In the genomic region with DNA sequence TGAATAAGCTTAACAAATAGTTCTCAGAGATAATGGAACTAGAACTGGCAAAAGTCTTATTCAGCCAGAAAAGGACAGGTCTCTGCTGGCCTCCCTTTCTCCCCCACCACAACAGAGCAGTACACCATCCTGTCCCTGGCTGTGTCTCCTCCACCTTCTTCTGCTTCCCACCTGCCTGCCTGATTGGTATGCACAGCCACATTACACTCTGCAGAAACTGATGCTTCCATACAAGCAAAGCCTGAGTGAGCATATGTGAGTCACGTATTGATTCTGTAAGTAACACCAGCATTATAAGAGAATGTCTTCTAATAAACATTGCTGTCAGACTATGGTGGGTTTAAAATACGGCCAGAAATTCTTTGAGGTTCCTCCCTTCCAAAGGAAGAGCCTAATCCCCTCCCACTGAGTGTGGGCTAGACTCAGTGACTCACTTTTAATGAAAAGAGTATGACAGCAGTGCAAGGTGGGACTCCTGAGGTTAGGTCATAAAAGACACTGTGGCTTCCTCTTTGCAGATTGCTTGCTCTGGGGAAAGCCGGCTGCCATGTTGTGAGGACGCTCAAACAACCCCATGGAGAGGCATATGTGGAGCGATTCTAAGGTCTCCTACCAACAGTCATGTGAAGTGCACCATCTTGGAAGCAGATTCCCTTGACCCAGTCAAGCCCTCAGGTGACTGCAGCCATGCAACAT, we compare ENCODE assay signal across 18 cellular contexts. TPM values are rescaled to one million over a fixed set of nuclear protein-coding genes. Genes with fewer than 3 reads are reported as not detected.
A peak's percentile ranks its signal among the peaks of the same experiment; 100 is the strongest.
DNase-seq lines count a peak whose midpoint lies in the region; ATAC-seq and TF ChIP-seq lines count a peak whose summit lies in the region.
"Had no signal": no experiment of that assay in that cellular context is flagged by ENCODE, and none has a peak within 500 bp of the region (broad histone marks: within the 10 kb centered on the region; RNA-seq: fewer than 3 reads in every experiment).

No MANE protein-coding gene starts in this region.

- ATAC-seq in sciatic nerve (no peak), GM19452 (IDR thresholded peaks at IDR 0.05; ENCODE audit: unreplicated experiment) (no peak)

- DNase-seq in DMS53 (lab: John Stamatoyannopoulos, UW) (peak; percentile 6), DMS53 treated with DMSO at 0.1 percent for 48 hours (lab: John Stamatoyannopoulos, UW; ENCODE audit: unreplicated experiment) (no peak), NCI-H226 (peak; percentile 46), choroid plexus epithelial cell (ENCODE audit: low read depth) (peak; percentile 20), osteocyte (ENCODE audit: extremely low spot score, unreplicated experiment) (no peak), sciatic nerve (ENCODE audit: low spot score) (no peak), inferior parietal cortex (ENCODE audit: extremely low spot score) (no peak)
- DNase-seq: activated CD4-positive, alpha-beta T cell treated with anti-CD3 and anti-CD28 coated beads, Interleukin-2, amount 50 U/mL, for 1 hour; activated T-cell treated with anti-CD3 and anti-CD28 coated beads, Interleukin-2, amount 50 U/mL, for 48 hours; CD4-positive, alpha-beta memory T cell; erythroblast; GF-D8; KG1; kidney glomerular epithelial cell; NCI-H1417; stimulated activated CD4-positive, alpha-beta T cell treated with anti-CD3 and anti-CD28 coated beads, Interleukin-4, amount 100 ng/mL, for 4 hours; tibial artery had no signal

- H3K27ac Mint-ChIP-seq in osteocyte (ENCODE audit: unreplicated experiment): peak overlapping the region; percentile 81

- no peaks in the 10 kb centered on the region for H3K27me3 Mint-ChIP-seq in osteocyte (ENCODE audit: unreplicated experiment)
- H3K27me3 Mint-ChIP-seq: CD4-positive, alpha-beta memory T cell had no signal

- H3K36me3 Mint-ChIP-seq in osteocyte (ENCODE audit: unreplicated experiment): peaks cover 86% of the 10 kb centered on the region

- H3K4me3 Mint-ChIP-seq in osteocyte (ENCODE audit: unreplicated experiment): no peak overlapping the region
- H3K4me3 Mint-ChIP-seq: CD4-positive, alpha-beta memory T cell had no signal

- H3K4me1 Mint-ChIP-seq in osteocyte (ENCODE audit: unreplicated experiment): peaks cover 76% of the 10 kb centered on the region

- no peak for TF ChIP-seq CTCF in choroid plexus epithelial cell (conservative IDR thresholded peaks at IDR 0.05; ENCODE audit: low read depth, low read length)
- TF ChIP-seq CTCF in osteocyte (IDR thresholded peaks at IDR 0.05): no peak

- intact Hi-C loops in sciatic nerve (cut with DNase I): no loop called here

- no peaks in the 10 kb centered on the region for H3K9me3 Mint-ChIP-seq in osteocyte (ENCODE audit: unreplicated experiment)
- H3K9me3 Mint-ChIP-seq: CD4-positive, alpha-beta memory T cell had no signal

- H3K4me3 ChIP-seq in choroid plexus epithelial cell (ENCODE audit: low read depth, low read length): no peak overlapping the region
- H3K4me3 ChIP-seq: tibial artery had no signal

RNA-seq across cellular contexts. Expression of gene ANXA2, which starts 44.4 kb away (rescaled TPM):
- 2,961 and 3,149 TPM in 2 replicates for total RNA-seq in osteocyte
- 904 TPM for total RNA-seq in sciatic nerve

Comparison
In these comparisons a context has a peak if more than half of its experiments do, and no peak if none do; other contexts are left out.
1. DNase-seq: peak in DMS53 (single experiment), NCI-H226 (single experiment) and choroid plexus epithelial cell (single experiment); none in DMS53 treated with DMSO at 0.1 percent for 48 hours (single experiment), osteocyte (single experiment), sciatic nerve (single experiment) and inferior parietal cortex (single experiment).